ENCODE assay signal across 1 cellular context in genomic region chr22:37849089-37849751, GRCh38.
TF ChIP-seq lines count a peak whose summit lies in the region.

Gene EIF3L (plus strand): TSS chr22:37849419. CDS start chr22:37849450, 31 bp downstream.

TF ChIP-seq in K562, 482 proteins besides CTCF, POLR2A, EP300 and RAD21 (continued from another document and continues in another):
- TF ChIP-seq ZNF280A (IDR thresholded peaks at IDR 0.05; ENCODE audit: low read depth, partially characterized antibody) (no peak), RNF219 (CRISPR knock-in tag; IDR thresholded peaks at IDR 0.05) (no peak), ZNF561 (CRISPR knock-in tag; conservative IDR thresholded peaks at IDR 0.05) (no peak), SOX6 (IDR thresholded peaks at IDR 0.05) (no peak), SMAD4 (CRISPR knock-in tag; conservative IDR thresholded peaks at IDR 0.05) (0 out of 2 replicates have a peak, but pooled peaks have one; percentile 17), ZC3H4 (CRISPR knock-in tag; IDR thresholded peaks at IDR 0.05; ENCODE audit: borderline replicate concordance) (no peak), PHTF2 (CRISPR knock-in tag; IDR thresholded peaks at IDR 0.05) (no peak), TCFL5 (CRISPR knock-in tag; conservative IDR thresholded peaks at IDR 0.05) (no peak), IFI16 (CRISPR knock-in tag; IDR thresholded peaks at IDR 0.05) (no peak), ZNF830 (CRISPR knock-in tag; IDR thresholded peaks at IDR 0.05) (no peak), MTA1 (IDR thresholded peaks at IDR 0.05; ENCODE audit: borderline replicate concordance) (no peak; the same call in 1 of the 2 replicates), MEIS2 (IDR thresholded peaks at IDR 0.05; ENCODE audit: partially characterized antibody) (peak; percentile 51), ZKSCAN8 (CRISPR knock-in tag; IDR thresholded peaks at IDR 0.05) (no peak), TCF7 (IDR thresholded peaks at IDR 0.05; ENCODE audit: borderline replicate concordance) (no peak), HNRNPH1 (optimal IDR thresholded peaks at IDR 0.05; ENCODE audit: low read depth, low read length) (no peak), ARHGAP35 (IDR thresholded peaks at IDR 0.05; ENCODE audit: partially characterized antibody) (no peak), NUFIP1 (IDR thresholded peaks at IDR 0.05; ENCODE audit: partially characterized antibody) (no peak), MXI1 (IDR thresholded peaks at IDR 0.05; ENCODE audit: low read depth, low read length) (no peak), CREB3L1 (IDR thresholded peaks at IDR 0.05; ENCODE audit: borderline replicate concordance, low read depth) (peak; percentile 51; the same call in 1 of the 2 replicates), HDAC8 (tag; IDR thresholded peaks at IDR 0.05) (no peak), SRSF7 (optimal IDR thresholded peaks at IDR 0.05; ENCODE audit: low read depth, low read length) (no peak), ZNF778 (CRISPR knock-in tag; IDR thresholded peaks at IDR 0.05) (no peak), MEF2D (tag; conservative IDR thresholded peaks at IDR 0.05; ENCODE audit: low read depth) (no peak), MBD2 (IDR thresholded peaks at IDR 0.05; ENCODE audit: borderline replicate concordance, low read depth) (no peak; the same call in none of the 2 replicates), ZNF76 (CRISPR knock-in tag; IDR thresholded peaks at IDR 0.05; ENCODE audit: borderline replicate concordance) (no peak), CTCFL (IDR thresholded peaks at IDR 0.05; ENCODE audit: borderline replicate concordance, insufficient read depth, low read depth, low read length, poor library complexity, severe bottlenecking) (no peak), ASH1L (IDR thresholded peaks at IDR 0.05; ENCODE audit: borderline replicate concordance, low read depth, partially characterized antibody) (peak; percentile 23), SAFB2 (IDR thresholded peaks at IDR 0.05; ENCODE audit: borderline replicate concordance, low read depth, low read length, severe bottlenecking) (no peak), ZNF77 (CRISPR knock-in tag; IDR thresholded peaks at IDR 0.05) (no peak), GTF2F1 (IDR thresholded peaks at IDR 0.05; ENCODE audit: low read depth, low read length) (no peak), ZNF146 (CRISPR knock-in tag; IDR thresholded peaks at IDR 0.05; ENCODE audit: unreplicated experiment) (no peak), HMG20A (CRISPR knock-in tag; conservative IDR thresholded peaks at IDR 0.05) (no peak), CBX3 (IDR thresholded peaks at IDR 0.05; ENCODE audit: borderline replicate concordance in 1 of 2, low read length in 2 of 2) (no peak), ZNF431 (CRISPR knock-in tag; IDR thresholded peaks at IDR 0.05) (no peak), PRDM10 (IDR thresholded peaks at IDR 0.05; ENCODE audit: partially characterized antibody) (peak; percentile 53), FUS (optimal IDR thresholded peaks at IDR 0.05; ENCODE audit: low read depth, low read length) (no peak), PTBP1 (IDR thresholded peaks at IDR 0.05; ENCODE audit: low read depth, low read length) (no peak), CAMTA2 (CRISPR knock-in tag; conservative IDR thresholded peaks at IDR 0.05) (no peak), HNRNPL (IDR thresholded peaks at IDR 0.05; ENCODE audit: low read depth, low read length) (no peak), ZNF79 (CRISPR knock-in tag; IDR thresholded peaks at IDR 0.05; ENCODE audit: low read depth) (no peak), USF1 (CRISPR knock-in tag; IDR thresholded peaks at IDR 0.05) (no peak), CGGBP1 (CRISPR knock-in tag; IDR thresholded peaks at IDR 0.05) (peak; percentile 44; the same call in 1 of the 2 replicates), PML (IDR thresholded peaks at IDR 0.05; ENCODE audit: low read length) (no peak; the same call in 1 of the 2 replicates), ZNF507 (tag; conservative IDR thresholded peaks at IDR 0.05) (no peak), CHD1 (IDR thresholded peaks at IDR 0.05; ENCODE audit: low read length) (no peak), RBM22 (IDR thresholded peaks at IDR 0.05; ENCODE audit: low read depth, low read length, poor library complexity, severe bottlenecking) (no peak), HOXB6 (CRISPR knock-in tag; IDR thresholded peaks at IDR 0.05; ENCODE audit: borderline replicate concordance) (no peak), ATF1 (CRISPR knock-in tag; IDR thresholded peaks at IDR 0.05) (no peak), ATF1 (tag; IDR thresholded peaks at IDR 0.05) (peak; percentile 37; the same call in 1 of the 2 replicates), ZNF512 (tag; IDR thresholded peaks at IDR 0.05) (no peak), ADNP (tag; IDR thresholded peaks at IDR 0.05) (no peak), AFF4 (CRISPR knock-in tag; IDR thresholded peaks at IDR 0.05) (no peak), GATAD2A (IDR thresholded peaks at IDR 0.05) (no peak), HSF4 (CRISPR knock-in tag; IDR thresholded peaks at IDR 0.05; ENCODE audit: borderline replicate concordance) (no peak), ZNF41 (CRISPR knock-in tag; conservative IDR thresholded peaks at IDR 0.05) (no peak)
